ENCODE assay signal across 9 cellular contexts in the genomic region with DNA sequence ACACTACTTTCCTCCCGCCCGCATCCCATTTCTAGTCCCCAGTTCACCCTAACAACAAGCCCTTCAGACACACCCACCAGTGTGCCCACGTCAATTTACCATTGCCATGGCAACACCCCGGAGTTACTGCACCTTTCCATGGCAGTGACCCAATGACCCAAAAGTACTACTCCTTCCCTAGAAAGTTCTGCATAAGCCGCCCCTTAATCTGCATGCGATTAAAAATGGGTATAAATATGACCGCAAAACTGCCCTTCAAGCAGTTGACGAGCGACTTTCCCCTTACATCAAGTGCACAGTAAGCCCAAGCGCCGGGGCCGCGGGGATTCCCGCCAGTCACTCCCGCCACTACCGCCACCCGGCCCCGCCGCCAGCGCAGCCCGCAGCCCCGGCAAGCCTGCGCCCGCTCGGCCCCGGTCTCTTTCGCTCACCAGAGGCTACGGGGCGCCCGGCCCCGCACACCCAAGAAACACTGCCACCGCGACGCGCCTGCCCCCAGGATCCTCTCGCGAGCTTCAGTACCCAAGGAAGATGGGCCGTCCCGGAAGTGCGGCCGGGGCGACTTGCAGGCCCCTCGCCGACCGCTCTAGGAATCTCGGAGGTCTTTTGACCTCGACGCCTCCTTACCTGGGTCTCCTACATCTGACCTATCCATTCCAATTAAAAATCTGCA. TPM values are rescaled to one million over a fixed set of nuclear protein-coding genes. Genes with fewer than 3 reads are reported as not detected.
A peak's percentile ranks its signal among the peaks of the same experiment; 100 is the strongest.
DNase-seq lines count a peak whose midpoint lies in the region; ATAC-seq and TF ChIP-seq lines count a peak whose summit lies in the region.
"Had no signal": no experiment of that assay in that cellular context is flagged by ENCODE, and none has a peak within 500 bp of the region (broad histone marks: within the 10 kb centered on the region; RNA-seq: fewer than 3 reads in every experiment).

No MANE protein-coding gene starts in this region.

- peaks cover 38% of the 10 kb centered on the region for H3K27me3 Mint-ChIP-seq in WTC11 (ENCODE audit: low read depth)

- H3K4me3 ChIP-seq in NB4 (ENCODE audit: low read depth, low read length) (peak overlapping the region; percentile 69), spleen (peak overlapping the region; percentile 59 to 89 (median 77)), HAP-1 (no peak overlapping the region)

- H3K27me3 ChIP-seq in spleen (replicated peaks in 1 of 7) (peaks cover 0 to 31% (median 5%) of the 10 kb centered on the region in 7 donors), HAP-1 (ENCODE audit: low read depth) (no peaks in the 10 kb centered on the region)

- H3K36me3 ChIP-seq in spleen (peaks cover 0 to 36% (median 4%) of the 10 kb centered on the region in 6 donors), HAP-1 (replicated peaks) (no peaks in the 10 kb centered on the region)

- peak overlapping the region in 5 of 8 donors; percentile 22 to 64 (median 56) for H3K27ac ChIP-seq in spleen

- H3K9me3 ChIP-seq in spleen (peaks cover 0 to 57% (median 30%) of the 10 kb centered on the region in 8 donors), HAP-1 (no peaks in the 10 kb centered on the region)

- ATAC-seq in GM19455 (IDR thresholded peaks at IDR 0.05; ENCODE audit: unreplicated experiment) (peak; percentile 57), WTC11 (peak; percentile 98)
- ATAC-seq: HCT116 had no signal

- DNase-seq in C1 segment of cervical spinal cord (lab: John Stamatoyannopoulos, UW) (peak in 12 of 14 donors; percentile 4 to 83 (median 25)), NB4 (ENCODE audit: low read depth) (peak; percentile 84), WTC11 (ENCODE audit: low spot score) (peak; percentile 82), cerebellum (ENCODE audit: low spot score) (peak; percentile 88), iris pigment epithelial cell (ENCODE audit: low read depth) (peak; percentile 90), spleen (peak; percentile 91), HAP-1 (ENCODE audit: low spot score in 2 of 2) (no peak)

- H3K9me3 Mint-ChIP-seq in WTC11 = peaks cover 79% of the 10 kb centered on the region

- peak overlapping the region; percentile 90 for H3K4me3 Mint-ChIP-seq in WTC11

- CTCF ChIA-PET in WTC11 (lab: Charles Lee) = interaction anchor here (1.7 kb wide), 1 partner anchor 24 kb away, joined by 6 read pairs; no protein-coding TSS in a partner anchor

- TF ChIP-seq POLR2A in NB4 (IDR thresholded peaks at IDR 0.05; ENCODE audit: extremely low read depth, insufficient read length) (no peak), spleen (IDR thresholded peaks at IDR 0.05) (no peak)

- in situ Hi-C loops in HAP-1 (cut with MboI; ENCODE audit: low sequenced_read_pairs) = no loop called here

- TF ChIP-seq CTCF in NB4 (IDR thresholded peaks at IDR 0.05; ENCODE audit: low read depth, low read length) (no peak), WTC11 (IDR thresholded peaks at IDR 0.05) (no peak), spleen (IDR thresholded peaks at IDR 0.05 in 8 of 11, conservative IDR thresholded peaks at IDR 0.05 in 3 of 11) (peak in 1 of 11 experiments; percentile 15)

- POLR2A ChIA-PET in WTC11 (lab: Charles Lee) = interaction anchor here (0.6 to 1.1 kb wide), 3 partner anchors 12 to 52 kb away, joined by 3 to 4 read pairs (median 3); a partner anchor contains a TSS

- WGBS in spleen, 5 donors = 2 to 6% (median 3%) methylated on average over 29 to 48 of the region's 48 CpGs

- peaks cover 5% of the 10 kb centered on the region for H3K4me1 Mint-ChIP-seq in WTC11

- peak overlapping the region; percentile 44; the same call in 1 of the 2 replicates for H3K27ac Mint-ChIP-seq in WTC11

- intact Hi-C loops in spleen (cut with DNase I; ENCODE audit: low total_unique reads) = no loop called here

- H3K4me1 ChIP-seq in spleen (peaks cover 0 to 18% (median 8%) of the 10 kb centered on the region in 6 donors), HAP-1 (no peaks in the 10 kb centered on the region)

- H3K36me3 Mint-ChIP-seq in WTC11 = peaks cover 44% of the 10 kb centered on the region

TF ChIP-seq in WTC11, 78 proteins besides CTCF, POLR2A, EP300 and RAD21 (continues in another document):
- TF ChIP-seq, protein P1, sequence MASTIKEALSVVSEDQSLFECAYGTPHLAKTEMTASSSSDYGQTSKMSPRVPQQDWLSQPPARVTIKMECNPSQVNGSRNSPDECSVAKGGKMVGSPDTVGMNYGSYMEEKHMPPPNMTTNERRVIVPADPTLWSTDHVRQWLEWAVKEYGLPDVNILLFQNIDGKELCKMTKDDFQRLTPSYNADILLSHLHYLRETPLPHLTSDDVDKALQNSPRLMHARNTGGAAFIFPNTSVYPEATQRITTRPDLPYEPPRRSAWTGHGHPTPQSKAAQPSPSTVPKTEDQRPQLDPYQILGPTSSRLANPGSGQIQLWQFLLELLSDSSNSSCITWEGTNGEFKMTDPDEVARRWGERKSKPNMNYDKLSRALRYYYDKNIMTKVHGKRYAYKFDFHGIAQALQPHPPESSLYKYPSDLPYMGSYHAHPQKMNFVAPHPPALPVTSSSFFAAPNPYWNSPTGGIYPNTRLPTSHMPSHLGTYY (CRISPR knock-in tag; IDR thresholded peaks at IDR 0.05) = no peak
- no peak for TF ChIP-seq OVOL2 (CRISPR knock-in tag; IDR thresholded peaks at IDR 0.05; ENCODE audit: borderline replicate concordance)
- TF ChIP-seq NFE2L1 (CRISPR knock-in tag; IDR thresholded peaks at IDR 0.05) = 0 out of 2 replicates have a peak, but pooled peaks have one; percentile 38
- TF ChIP-seq FOXK1 (CRISPR knock-in tag; IDR thresholded peaks at IDR 0.05) = peak; percentile 69
- 0 out of 2 replicates have a peak, but pooled peaks have one; percentile 31 for TF ChIP-seq MYBL2 (CRISPR knock-in tag; IDR thresholded peaks at IDR 0.05)
- TF ChIP-seq CREM (CRISPR knock-in tag; IDR thresholded peaks at IDR 0.05) = peak; percentile 79; the same call in 1 of the 2 replicates
- TF ChIP-seq SMAD4 (CRISPR knock-in tag; IDR thresholded peaks at IDR 0.05) = 0 out of 2 replicates have a peak, but pooled peaks have one; percentile 19
- TF ChIP-seq SP1 (CRISPR knock-in tag; conservative IDR thresholded peaks at IDR 0.05) = peak; percentile 64
- 0 out of 2 replicates have a peak, but pooled peaks have one; percentile 36 for TF ChIP-seq TEAD4 (CRISPR knock-in tag; IDR thresholded peaks at IDR 0.05)
- TF ChIP-seq TEAD1 (CRISPR knock-in tag; IDR thresholded peaks at IDR 0.05) = peak; percentile 68
- no peak for TF ChIP-seq GRHL2 (CRISPR knock-in tag; IDR thresholded peaks at IDR 0.05; ENCODE audit: insufficient replicate concordance, severe bottlenecking)
- TF ChIP-seq PRRX2 (CRISPR knock-in tag; IDR thresholded peaks at IDR 0.05) = no peak
- 0 out of 2 replicates have a peak, but pooled peaks have one; percentile 57 for TF ChIP-seq JUN (CRISPR knock-in tag; IDR thresholded peaks at IDR 0.05)
- TF ChIP-seq TP53 (CRISPR knock-in tag; IDR thresholded peaks at IDR 0.05) = peak; percentile 63; the same call in 1 of the 2 replicates
- peak; percentile 72 for TF ChIP-seq FOXP1 (CRISPR knock-in tag; IDR thresholded peaks at IDR 0.05; ENCODE audit: borderline replicate concordance)
- TF ChIP-seq GABPB1 (CRISPR knock-in tag; IDR thresholded peaks at IDR 0.05) = peak; percentile 28; the same call in 1 of the 2 replicates
- no peak for TF ChIP-seq ATF1 (CRISPR knock-in tag; IDR thresholded peaks at IDR 0.05)
- no peak for TF ChIP-seq CBFB (CRISPR knock-in tag; IDR thresholded peaks at IDR 0.05; ENCODE audit: low read depth)
- 0 out of 2 replicates have a peak, but pooled peaks have one; percentile 42 for TF ChIP-seq SMAD3 (CRISPR knock-in tag; IDR thresholded peaks at IDR 0.05; ENCODE audit: borderline replicate concordance)
- TF ChIP-seq, protein P2, sequence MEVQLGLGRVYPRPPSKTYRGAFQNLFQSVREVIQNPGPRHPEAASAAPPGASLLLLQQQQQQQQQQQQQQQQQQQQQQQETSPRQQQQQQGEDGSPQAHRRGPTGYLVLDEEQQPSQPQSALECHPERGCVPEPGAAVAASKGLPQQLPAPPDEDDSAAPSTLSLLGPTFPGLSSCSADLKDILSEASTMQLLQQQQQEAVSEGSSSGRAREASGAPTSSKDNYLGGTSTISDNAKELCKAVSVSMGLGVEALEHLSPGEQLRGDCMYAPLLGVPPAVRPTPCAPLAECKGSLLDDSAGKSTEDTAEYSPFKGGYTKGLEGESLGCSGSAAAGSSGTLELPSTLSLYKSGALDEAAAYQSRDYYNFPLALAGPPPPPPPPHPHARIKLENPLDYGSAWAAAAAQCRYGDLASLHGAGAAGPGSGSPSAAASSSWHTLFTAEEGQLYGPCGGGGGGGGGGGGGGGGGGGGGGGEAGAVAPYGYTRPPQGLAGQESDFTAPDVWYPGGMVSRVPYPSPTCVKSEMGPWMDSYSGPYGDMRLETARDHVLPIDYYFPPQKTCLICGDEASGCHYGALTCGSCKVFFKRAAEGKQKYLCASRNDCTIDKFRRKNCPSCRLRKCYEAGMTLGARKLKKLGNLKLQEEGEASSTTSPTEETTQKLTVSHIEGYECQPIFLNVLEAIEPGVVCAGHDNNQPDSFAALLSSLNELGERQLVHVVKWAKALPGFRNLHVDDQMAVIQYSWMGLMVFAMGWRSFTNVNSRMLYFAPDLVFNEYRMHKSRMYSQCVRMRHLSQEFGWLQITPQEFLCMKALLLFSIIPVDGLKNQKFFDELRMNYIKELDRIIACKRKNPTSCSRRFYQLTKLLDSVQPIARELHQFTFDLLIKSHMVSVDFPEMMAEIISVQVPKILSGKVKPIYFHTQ (CRISPR knock-in tag; IDR thresholded peaks at IDR 0.05) = no peak
- TF ChIP-seq, protein P3, sequence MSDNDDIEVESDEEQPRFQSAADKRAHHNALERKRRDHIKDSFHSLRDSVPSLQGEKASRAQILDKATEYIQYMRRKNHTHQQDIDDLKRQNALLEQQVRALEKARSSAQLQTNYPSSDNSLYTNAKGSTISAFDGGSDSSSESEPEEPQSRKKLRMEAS (CRISPR knock-in tag; IDR thresholded peaks at IDR 0.05) = peak; percentile 72; the same call in 1 of the 2 replicates
- TF ChIP-seq GTF2I (CRISPR knock-in tag; conservative IDR thresholded peaks at IDR 0.05) = no peak

RNA-seq across cellular contexts. Expression of a gene that starts 27.2 kb away (rescaled TPM):
- total RNA-seq in WTC11 (2021) = 2.6 to 3.6 TPM (median 3.4 TPM) in 3 replicates
- total RNA-seq in cerebellum = 11.6 TPM
- total RNA-seq in spleen = 1 to 10 TPM; 3.2 to 5.9 (median 4.9) TPM
- 1 to 10 TPM; 2.8 to 3.6 (median 3.6) TPM for polyA plus RNA-seq in spleen

RNA-seq across cellular contexts. Expression of a gene that starts 36.7 kb away (rescaled TPM):
- total RNA-seq in WTC11 (2021) (11.1 to 17.2 TPM (median 13.9 TPM) in 3 replicates), cerebellum (22.9 TPM), spleen (10 to 100 TPM in 6 of 7 donors, 1 to 10 TPM in 1; 9.8 to 19.3 (median 14.2) TPM)
- 1 to 10 TPM; 2.5 to 4.3 (median 3.5) TPM for polyA plus RNA-seq in spleen

RNA-seq across cellular contexts. Expression of a gene that starts 44.2 kb away (rescaled TPM):
- 8.8 to 9.0 TPM (median 8.8 TPM) in 3 replicates for total RNA-seq in WTC11 (2021)
- total RNA-seq in cerebellum = 20.3 TPM
- total RNA-seq in spleen = 1 to 10 TPM; 5.0 to 8.5 (median 5.6) TPM
- 1 to 10 TPM; 1.5 to 2.0 (median 1.8) TPM for polyA plus RNA-seq in spleen

Comparison
In these comparisons a context has a peak if more than half of its experiments do, and no peak if none do; other contexts are left out.
1. DNase-seq: peak in C1 segment of cervical spinal cord (12 of 14), NB4 (single experiment), WTC11 (single experiment), cerebellum (single experiment), iris pigment epithelial cell (single experiment) and spleen (single experiment); none in HAP-1 (0 of 2).